In genomic region chr17:64158411-64158810, GRCh38 we compare ENCODE assay signal across 18 cellular contexts. TPM values are rescaled to one million over a fixed set of nuclear protein-coding genes. Genes with fewer than 3 reads are reported as not detected.
DNase-seq lines count a peak whose midpoint lies in the region; ATAC-seq and TF ChIP-seq lines count a peak whose summit lies in the region.
"Had no signal": no experiment of that assay in that cellular context is flagged by ENCODE, and none has a peak within 500 bp of the region (broad histone marks: within the 10 kb centered on the region; RNA-seq: fewer than 3 reads in every experiment).

No MANE protein-coding gene starts in this region.

- H3K27ac Mint-ChIP-seq in progenitor cell of endocrine pancreas = peak overlapping the region; percentile 8

- ATAC-seq in left cardiac atrium (no peak), HG02884 (IDR thresholded peaks at IDR 0.05; ENCODE audit: unreplicated experiment) (no peak)
- ATAC-seq: A549, GM12878 had no signal

- intact Hi-C loops in left ventricle myocardium inferior (cut with micrococcal nuclease) = no loop called here
- intact Hi-C loops in left cardiac atrium (cut with DNase I) = loop anchor here (10.0 kb wide), 2 partner anchors 46 to 106 kb away; partner anchors contain the start of gene TEX2 (in 1 of the 2)

- H3K27me3 ChIP-seq in left ventricle myocardium inferior (ENCODE audit: low read depth) (no peaks in the 10 kb centered on the region), hepatocyte (no peaks in the 10 kb centered on the region)
- H3K27me3 ChIP-seq: BLaER1 treated with 17β-estradiol and CSF1 and Interleukin-3, amounts not matched to agents 10 nM and 100 nM had no signal

- TF ChIP-seq CTCF in left ventricle myocardium inferior (IDR thresholded peaks at IDR 0.05; ENCODE audit: borderline replicate concordance) (no peak), hepatocyte (IDR thresholded peaks at IDR 0.05; ENCODE audit: poor library complexity) (no peak), progenitor cell of endocrine pancreas (IDR thresholded peaks at IDR 0.05; ENCODE audit: unreplicated experiment) (no peak)

- H3K4me1 Mint-ChIP-seq in progenitor cell of endocrine pancreas (ENCODE audit: low read depth) = peaks cover 20% of the 10 kb centered on the region

- H3K27me3 Mint-ChIP-seq in progenitor cell of endocrine pancreas = no peaks in the 10 kb centered on the region

- H3K4me3 ChIP-seq in left ventricle myocardium inferior (no peak overlapping the region), hepatocyte (no peak overlapping the region)
- H3K4me3 ChIP-seq: A549; BLaER1 treated with 17β-estradiol and CSF1 and Interleukin-3, amounts not matched to agents 10 nM and 100 nM; GM12878; GM23248; PC-9 had no signal

- H3K4me2 ChIP-seq in hepatocyte = no peak overlapping the region
- H3K4me2 ChIP-seq: A549; BLaER1 treated with 17β-estradiol and CSF1 and Interleukin-3, amounts not matched to agents 10 nM and 100 nM had no signal

- no peak overlapping the region for H3K4me3 Mint-ChIP-seq in progenitor cell of endocrine pancreas (ENCODE audit: low read depth)

- H3K36me3 Mint-ChIP-seq in progenitor cell of endocrine pancreas (ENCODE audit: insufficient read depth) = peaks cover 7% of the 10 kb centered on the region

- no peaks in the 10 kb centered on the region for H3K79me2 ChIP-seq in hepatocyte

- H3K27ac ChIP-seq in left ventricle myocardium inferior (replicated peaks) (peak overlapping the region; percentile 96), hepatocyte (peak overlapping the region; percentile 70)
- H3K27ac ChIP-seq: A549; BLaER1 treated with 17β-estradiol and CSF1 and Interleukin-3, amounts not matched to agents 10 nM and 100 nM; GM23248; HL-60; PC-9 had no signal

- WGBS in hepatocyte (ENCODE audit: low lambda C conversion rate, missing lambda C conversion rate) = 45% methylated on average over 7 of the region's 7 CpGs

- H3K36me3 ChIP-seq in left ventricle myocardium inferior = peaks cover 13% of the 10 kb centered on the region
- H3K36me3 ChIP-seq in hepatocyte (replicated peaks; ENCODE audit: insufficient read depth, low read depth) = no peaks in the 10 kb centered on the region

- H4K20me1 ChIP-seq in hepatocyte (ENCODE audit: insufficient read depth, poor library complexity, severe bottlenecking) = no peaks in the 10 kb centered on the region
- H4K20me1 ChIP-seq: BLaER1 treated with 17β-estradiol and CSF1 and Interleukin-3, amounts not matched to agents 10 nM and 100 nM had no signal

- no peak overlapping the region for H2AFZ ChIP-seq in hepatocyte
- H2AFZ ChIP-seq: GM23248, PC-9 had no signal

- no peaks in the 10 kb centered on the region for H3K9me3 Mint-ChIP-seq in progenitor cell of endocrine pancreas (ENCODE audit: low read depth)

- DNase-seq in left ventricle myocardium inferior (no peak), left cardiac atrium (no peak), hepatocyte (ENCODE audit: low spot score) (no peak), progenitor cell of endocrine pancreas (ENCODE audit: low spot score, unreplicated experiment) (no peak), HCEC 1CT (no peak), middle frontal gyrus (ENCODE audit: extremely low spot score, low spot score) (no peak)
- DNase-seq: GDM1, GM23248, NCI-H1417, NCI-H1930, NCI-H2171 treated with DMSO at 0.1 percent for 48 hours, NCI-H748 treated with DMSO at 0.1 percent for 48 hours had no signal

- no peaks in the 10 kb centered on the region for H3K9me2 ChIP-seq in hepatocyte (replicated peaks; ENCODE audit: insufficient read depth)

- H3K4me1 ChIP-seq in left ventricle myocardium inferior (peaks cover 77% of the 10 kb centered on the region), hepatocyte (ENCODE audit: insufficient read depth) (peaks cover 31% of the 10 kb centered on the region)
- H3K4me1 ChIP-seq: A549 had no signal

- no peaks in the 10 kb centered on the region for H3K9me3 ChIP-seq in left ventricle myocardium inferior (replicated peaks)
- no peaks in the 10 kb centered on the region for H3K9me3 ChIP-seq in hepatocyte (ENCODE audit: low read depth)
- H3K9me3 ChIP-seq: A549; BLaER1 treated with 17β-estradiol and CSF1 and Interleukin-3, amounts not matched to agents 10 nM and 100 nM had no signal

RNA-seq across cellular contexts. Expression of gene ERN1, which starts 28.5 kb away (rescaled TPM):
- 9.3 TPM for total RNA-seq in left ventricle myocardium inferior
- 10 to 100 TPM; 11.4 to 15.4 TPM for total RNA-seq in left cardiac atrium
- 10.3 and 14.3 TPM in 2 replicates for total RNA-seq in hepatocyte
- 16.5 and 19.4 TPM in 2 replicates for polyA plus RNA-seq in hepatocyte
- total RNA-seq in progenitor cell of endocrine pancreas = 39.4 and 43.1 TPM in 2 replicates
